ENCODE assay signal across 21 cellular contexts in the genomic region with DNA sequence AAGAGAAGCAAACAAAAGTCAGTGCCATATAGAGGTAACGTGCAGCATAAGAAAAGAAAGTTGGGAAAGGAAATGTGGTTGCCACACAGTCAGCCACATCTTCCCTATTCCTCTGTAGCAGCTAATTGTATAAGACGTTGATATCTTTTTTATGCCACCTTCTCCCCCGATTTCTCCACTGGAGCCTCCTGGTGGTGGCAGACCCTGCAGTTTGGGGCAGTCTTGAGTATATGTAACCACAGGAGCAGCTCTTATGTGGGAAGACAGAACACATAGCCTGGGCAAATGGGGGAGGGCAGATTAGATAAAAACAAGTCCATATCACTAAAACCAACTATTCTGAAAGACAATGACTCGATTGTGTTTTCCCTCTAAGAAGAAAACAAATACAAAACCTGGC.
DNase-seq lines count a peak whose midpoint lies in the region; ATAC-seq and TF ChIP-seq lines count a peak whose summit lies in the region.
"Had no signal": no experiment of that assay in that cellular context is flagged by ENCODE, and none has a peak within 500 bp of the region (broad histone marks: within the 10 kb centered on the region; RNA-seq: fewer than 3 reads in every experiment).

No MANE protein-coding gene starts in this region.

- in situ Hi-C loops in KBM-7 (cut with MboI; ENCODE audit: low pct_unique_long_range_greater_than_20kb, low sequenced_read_pairs), result no loop called here

- no peak overlapping the region for H3K4me3 ChIP-seq in heart right ventricle
- H3K4me3 ChIP-seq in testis, result no peak overlapping the region
- H3K4me3 ChIP-seq: left lung had no signal

- H3K36me3 ChIP-seq in heart right ventricle, result no peaks in the 10 kb centered on the region
- no peaks in the 10 kb centered on the region for H3K36me3 ChIP-seq in testis (ENCODE audit: low read depth, missing control alignments)
- H3K36me3 ChIP-seq: left lung, neutrophil had no signal

- 68 to 70% methylated on average over 4 of the region's 4 CpGs for WGBS in heart right ventricle, 2 donors
- 65 to 68% methylated on average over 4 of the region's 4 CpGs for WGBS in testis, 2 donors

- H3K27ac ChIP-seq in heart right ventricle (peak overlapping the region in 6 of 10 donors; percentile 2 to 49 (median 16)), testis (peak overlapping the region; percentile 4 to 58)
- H3K27ac ChIP-seq: KMS-11, left lung, neutrophil had no signal

- no peak for DNase-seq in heart right ventricle
- no peak for DNase-seq in Right ventricle myocardium inferior (ENCODE audit: missing footprints)
- DNase-seq in KBM-7, result peak; percentile 24
- peak; percentile 10 for DNase-seq in SKM-1 (lab: John Stamatoyannopoulos, UW; ENCODE audit: unreplicated experiment)
- peak; percentile 49 for DNase-seq in testis
- no peak for DNase-seq in activated gamma-delta T cell (lab: John Stamatoyannopoulos, UW)
- DNase-seq: activated CD4-positive, CD25-positive, alpha-beta regulatory T cell; activated CD8-positive, alpha-beta T cell treated with anti-CD3 and anti-CD28 coated beads for 36 hours; activated naive CD4-positive, alpha-beta T cell treated with anti-CD3 and anti-CD28 coated beads for 36 hours; activated T-cell treated with anti-CD3 and anti-CD28 coated beads, Interleukin-2, amount 50 U/mL, for 24 hours; anterior cingulate cortex; CD4-positive, alpha-beta memory T cell; DMS79; effector memory CD4-positive, alpha-beta T cell; left lung; SHP77; stimulated activated CD4-positive, alpha-beta T cell treated with anti-CD3 and anti-CD28 coated beads, Interleukin-12 subunit alpha, Interleukin-12 subunit beta, amount 100 ng/mL, for 4 hours had no signal

- ATAC-seq in heart right ventricle (no peak), Right ventricle myocardium inferior (no peak), GM18870 (IDR thresholded peaks at IDR 0.05; ENCODE audit: unreplicated experiment) (no peak), GM21360 (IDR thresholded peaks at IDR 0.05; ENCODE audit: unreplicated experiment) (no peak)
- ATAC-seq: activated CD8-positive, alpha-beta T cell treated with anti-CD3 and anti-CD28 coated beads for 36 hours; left lung had no signal

- intact Hi-C loops in heart right ventricle (cut with DNase I), result no loop called here
- intact Hi-C loops in Right ventricle myocardium inferior (cut with DNase I), result no loop called here
- intact Hi-C loops in testis (cut with DNase I; ENCODE audit: low total_unique reads), result no loop called here

- no peak for TF ChIP-seq POLR2A in testis (IDR thresholded peaks at IDR 0.05)

- TF ChIP-seq CTCF in heart right ventricle (IDR thresholded peaks at IDR 0.05) (peak in 1 of 9 donors; percentile 19), testis (IDR thresholded peaks at IDR 0.05) (no peak)

- peaks cover 0 to 37% (median 25%) of the 10 kb centered on the region in 9 donors for H3K4me1 ChIP-seq in heart right ventricle
- peaks cover 17% of the 10 kb centered on the region for H3K4me1 ChIP-seq in testis
- H3K4me1 ChIP-seq: left lung had no signal

- H3K9me3 ChIP-seq in heart right ventricle (no peaks in the 10 kb centered on the region), testis (no peaks in the 10 kb centered on the region)
- H3K9me3 ChIP-seq: left lung, neutrophil had no signal

- no peaks in the 10 kb centered on the region for H3K27me3 ChIP-seq in heart right ventricle
- no peaks in the 10 kb centered on the region for H3K27me3 ChIP-seq in testis
- H3K27me3 ChIP-seq: left lung, neutrophil had no signal

Comparison
In these comparisons a context has a peak if more than half of its experiments do, and no peak if none do; other contexts are left out.
1. DNase-seq: peak in KBM-7 (single experiment), SKM-1 (single experiment) and testis (single experiment); none in heart right ventricle (0 of 2), Right ventricle myocardium inferior (single experiment) and activated gamma-delta T cell (single experiment).